Comparison of ENCODE assay signal across 21 cellular contexts in genomic region chr10:100364147-100364546, GRCh38. TPM values are rescaled to one million over a fixed set of nuclear protein-coding genes. Genes with fewer than 3 reads are reported as not detected.
DNase-seq lines count a peak whose midpoint lies in the region; ATAC-seq, FAIRE-seq and TF ChIP-seq lines count a peak whose summit lies in the region.
"Had no signal": no experiment of that assay in that cellular context is flagged by ENCODE, and none has a peak within 500 bp of the region (broad histone marks: within the 10 kb centered on the region; RNA-seq: fewer than 3 reads in every experiment).

No MANE protein-coding gene starts in this region.

- CTCF ChIA-PET in HepG2 (lab: Yijun Ruan, JAX; ENCODE audit: low intra/inter-chr PET ratio, low total read pairs) = no interaction called here
- CTCF ChIA-PET in activated CD4-positive, alpha-beta T cell treated with anti-CD3 and anti-CD28 coated beads, Interleukin-2, amount 10 ng/mL, durations not matched to agents 7 days and 5 days (lab: Charles Lee) = interaction anchor here (1.6 kb wide), 1 partner anchor 144 kb away, joined by 3 read pairs; no protein-coding TSS in a partner anchor

- H3K9me3 Mint-ChIP-seq in mesothelial cell of epicardium = no peaks in the 10 kb centered on the region
- no peaks in the 10 kb centered on the region for H3K9me3 Mint-ChIP-seq in activated CD4-positive, alpha-beta T cell treated with anti-CD3 and anti-CD28 coated beads, Interleukin-2, amount 10 ng/mL, durations not matched to agents 7 days and 5 days
- H3K9me3 Mint-ChIP-seq: activated naive CD8-positive, alpha-beta T cell treated with anti-CD3 and anti-CD28 coated beads for 36 hours; activated T-helper 1 cell treated with anti-CD3 and anti-CD28 coated beads, Interleukin-12 subunit alpha, Interleukin-12 subunit beta, Interleukin-2, Interleukin-4 antibody, amounts not matched to agents 30 ng/mL and 10 ng/mL and 1 ng/mL, durations not matched to agents 14 hours and 24 hours and 36 hours; CD4-positive, alpha-beta memory T cell; stimulated activated memory B cell treated with anti-CD40 and anti-IgM and Interleukin-4, amounts not matched to agents 10 μg/mL and 1 μg/mL and 100 μg/mL, for 72 hours; T-helper 1 cell treated with Interleukin-12 subunit alpha and Interleukin-12 subunit beta and Interleukin-4 antibody, amounts not matched to agents 30 μg/mL and 1 μg/mL, for 36 hours had no signal

- H3K27me3 Mint-ChIP-seq in mesothelial cell of epicardium (ENCODE audit: low read depth) = no peaks in the 10 kb centered on the region
- H3K27me3 Mint-ChIP-seq in activated CD4-positive, alpha-beta T cell treated with anti-CD3 and anti-CD28 coated beads, Interleukin-2, amount 10 ng/mL, durations not matched to agents 7 days and 5 days = no peaks in the 10 kb centered on the region
- H3K27me3 Mint-ChIP-seq: activated naive CD8-positive, alpha-beta T cell treated with anti-CD3 and anti-CD28 coated beads for 36 hours; CD4-positive, alpha-beta memory T cell had no signal

- no peak overlapping the region for H3K4me2 ChIP-seq in HepG2 (ENCODE audit: low read depth, low read length)

- no peak for FAIRE-seq in HepG2 (lab: Jason Lieb, UNC)
- no peak for FAIRE-seq in bronchial epithelial cell (lab: Jason Lieb, UNC)

- H3K27me3 ChIP-seq in HepG2 (ENCODE audit: control insufficient read depth in 1 of 2, insufficient read depth in 2 of 2, low read length in 2 of 2) (no peaks in the 10 kb centered on the region), right lobe of liver (no peaks in the 10 kb centered on the region), bronchial epithelial cell (ENCODE audit: control insufficient read depth, insufficient read depth, low read length) (no peaks in the 10 kb centered on the region)

- WGBS in HepG2 (ENCODE audit: low lambda C conversion rate) = 93% methylated on average over 3 of the region's 3 CpGs
- WGBS in right lobe of liver (ENCODE audit: insufficient coverage, low coverage, low lambda C conversion rate, missing lambda C conversion rate) = 51% methylated on average over 3 of the region's 3 CpGs

- H3K36me3 Mint-ChIP-seq in mesothelial cell of epicardium = peaks cover 27% of the 10 kb centered on the region
- peaks cover 53% of the 10 kb centered on the region for H3K36me3 Mint-ChIP-seq in activated CD4-positive, alpha-beta T cell treated with anti-CD3 and anti-CD28 coated beads, Interleukin-2, amount 10 ng/mL, durations not matched to agents 7 days and 5 days (ENCODE audit: low read depth)

- in situ Hi-C loops in HepG2 (cut with HindIII; ENCODE audit: extremely low pct_ligation_motif_present, low pct_unique_long_range_greater_than_20kb) = no loop called here

- BruUV-seq in HepG2 (replicated peaks; lab: Mats Ljungman, UMichigan) = TSS peak; percentile 46

- peaks cover 62% of the 10 kb centered on the region for H3K4me1 ChIP-seq in HepG2 (ENCODE audit: insufficient read depth, low read length)
- H3K4me1 ChIP-seq in right lobe of liver = peaks cover 0 to 65% (median 19%) of the 10 kb centered on the region in 4 donors

- H3K9ac ChIP-seq in HepG2 (ENCODE audit: insufficient read depth, low read depth, low read length) = no peak overlapping the region

- no peak overlapping the region for H3K4me3 Mint-ChIP-seq in mesothelial cell of epicardium
- no peak overlapping the region for H3K4me3 Mint-ChIP-seq in activated CD4-positive, alpha-beta T cell treated with anti-CD3 and anti-CD28 coated beads, Interleukin-2, amount 10 ng/mL, durations not matched to agents 7 days and 5 days
- H3K4me3 Mint-ChIP-seq: activated naive CD8-positive, alpha-beta T cell treated with anti-CD3 and anti-CD28 coated beads for 36 hours; activated T-helper 1 cell treated with anti-CD3 and anti-CD28 coated beads, Interleukin-12 subunit alpha, Interleukin-12 subunit beta, Interleukin-2, Interleukin-4 antibody, amounts not matched to agents 30 ng/mL and 10 ng/mL and 1 ng/mL, durations not matched to agents 14 hours and 24 hours and 36 hours; CD4-positive, alpha-beta memory T cell; stimulated activated memory B cell treated with anti-CD40 and anti-IgM and Interleukin-4, amounts not matched to agents 10 μg/mL and 1 μg/mL and 100 μg/mL, for 72 hours; T-helper 1 cell treated with Interleukin-12 subunit alpha and Interleukin-12 subunit beta and Interleukin-4 antibody, amounts not matched to agents 30 μg/mL and 1 μg/mL, for 36 hours had no signal

- TF ChIP-seq RAD21 in HepG2 (CRISPR knock-in tag; IDR thresholded peaks at IDR 0.05) = no peak

- H3K9me3 ChIP-seq in HepG2 (ENCODE audit: low read length) = no peaks in the 10 kb centered on the region
- no peaks in the 10 kb centered on the region for H3K9me3 ChIP-seq in right lobe of liver

- peaks cover 31% of the 10 kb centered on the region for H4K20me1 ChIP-seq in HepG2 (ENCODE audit: insufficient read depth, low read length)

- H2AFZ ChIP-seq in HepG2 (ENCODE audit: low read length) = no peak overlapping the region

- ATAC-seq in HepG2 (no peak), right lobe of liver (no peak)
- ATAC-seq: stimulated activated memory B cell treated with anti-CD40 and anti-IgM and Interleukin-4, amounts not matched to agents 10 μg/mL and 1 μg/mL and 100 μg/mL, for 72 hours had no signal

- peaks cover 3 to 16% of the 10 kb centered on the region in 2 experiments for H3K36me3 ChIP-seq in HepG2 (replicated peaks in 1 of 2; ENCODE audit: control insufficient read depth in 1 of 2, insufficient read depth in 2 of 2, low read length in 2 of 2)
- H3K36me3 ChIP-seq in right lobe of liver = peaks cover 0 to 15% (median 0%) of the 10 kb centered on the region in 4 donors
- peaks cover 7% of the 10 kb centered on the region for H3K36me3 ChIP-seq in bronchial epithelial cell (ENCODE audit: control insufficient read depth, insufficient read depth, low read length)

- TF ChIP-seq POLR2A in HepG2 (IDR thresholded peaks at IDR 0.05; ENCODE audit: insufficient read depth in 1 of 2, low read depth in 2 of 2, low read length in 2 of 2) (no peak; a peak in 1 of 4 replicates), right lobe of liver (IDR thresholded peaks at IDR 0.05) (no peak)

- H3K27ac ChIP-seq in HepG2 (ENCODE audit: extremely low read length, insufficient read depth, low read length) (peak overlapping the region; percentile 63), right lobe of liver (peak overlapping the region in 1 of 3 donors; percentile 57)

- intact Hi-C loops in HepG2 (cut with micrococcal nuclease; ENCODE audit: unreplicated experiment) (no loop called here), right lobe of liver (cut with DNase I) (no loop called here)

- H3K4me3 ChIP-seq in HepG2 (replicated peaks in 1 of 3; ENCODE audit: insufficient read depth in 1 of 3, low read depth in 2 of 3, low read length in 3 of 3) (no peak overlapping the region), right lobe of liver (no peak overlapping the region), bronchial epithelial cell (ENCODE audit: low read depth, low read length) (no peak overlapping the region)

- peaks cover 2% of the 10 kb centered on the region for H3K79me2 ChIP-seq in HepG2 (ENCODE audit: insufficient read depth, low read length)

- H3K27ac Mint-ChIP-seq in mesothelial cell of epicardium = peak overlapping the region; percentile 89
- no peak overlapping the region for H3K27ac Mint-ChIP-seq in activated CD4-positive, alpha-beta T cell treated with anti-CD3 and anti-CD28 coated beads, Interleukin-2, amount 10 ng/mL, durations not matched to agents 7 days and 5 days
- H3K27ac Mint-ChIP-seq: CD4-positive, alpha-beta memory T cell; stimulated activated memory B cell treated with anti-CD40 and anti-IgM and Interleukin-4, amounts not matched to agents 10 μg/mL and 1 μg/mL and 100 μg/mL, for 72 hours had no signal

- DNase-seq in HepG2 (ENCODE audit: low spot score) (no peak), right lobe of liver (no peak), bronchial epithelial cell (ENCODE audit: low read depth) (peak; percentile 29), mesothelial cell of epicardium (ENCODE audit: low spot score in 2 of 2, unreplicated experiment in 2 of 2) (no peak), HuH-7 (ENCODE audit: low spot score) (no peak), putamen (ENCODE audit: low spot score) (no peak), GM10266 (ENCODE audit: extremely low spot score) (no peak)
- no peak for DNase-seq in activated CD4-positive, alpha-beta T cell treated with anti-CD3 and anti-CD28 coated beads, Interleukin-2, amount 10 ng/mL, durations not matched to agents 7 days and 5 days
- DNase-seq: activated naive CD8-positive, alpha-beta T cell treated with anti-CD3 and anti-CD28 coated beads for 36 hours; CD4-positive, alpha-beta memory T cell; DMS79 treated with DMSO at 0.1 percent for 48 hours; effector memory CD4-positive, alpha-beta T cell; KG1; NCI-H1048; NK-92 treated with Interleukin-12 subunit alpha and Interleukin-12 subunit beta, amount 100 ng/mL, for 24 hours; stimulated activated CD4-positive, alpha-beta T cell treated with anti-CD3 and anti-CD28 coated beads, Interleukin-15, amount 100 ng/mL, for 24 hours had no signal

- TF ChIP-seq CTCF in HepG2 (CRISPR knock-in tag; IDR thresholded peaks at IDR 0.05) (no peak), right lobe of liver (IDR thresholded peaks at IDR 0.05) (no peak), bronchial epithelial cell (IDR thresholded peaks at IDR 0.05; ENCODE audit: insufficient read depth, low read length, severe bottlenecking) (no peak), mesothelial cell of epicardium (IDR thresholded peaks at IDR 0.05; ENCODE audit: unreplicated experiment) (no peak), GM10266 (IDR thresholded peaks at IDR 0.05; ENCODE audit: control insufficient read depth, insufficient read depth, low read depth, missing control alignments) (no peak)

- H3K4me1 Mint-ChIP-seq in mesothelial cell of epicardium = peaks cover 27% of the 10 kb centered on the region
- peaks cover 52% of the 10 kb centered on the region for H3K4me1 Mint-ChIP-seq in activated CD4-positive, alpha-beta T cell treated with anti-CD3 and anti-CD28 coated beads, Interleukin-2, amount 10 ng/mL, durations not matched to agents 7 days and 5 days

- no peak for TF ChIP-seq EP300 in HepG2 (IDR thresholded peaks at IDR 0.05; ENCODE audit: low read depth in 2 of 2, low read length in 2 of 2)
- no peak for TF ChIP-seq EP300 in HepG2 (CRISPR knock-in tag; IDR thresholded peaks at IDR 0.05; ENCODE audit: borderline replicate concordance)

- POLR2A ChIA-PET in HepG2 (lab: Yijun Ruan, JAX) = interaction anchor here (0.9 to 7.2 kb wide), 4 partner anchors 10 to 23 kb away, joined by 4 to 107 read pairs (median 4); partner anchors contain the start of gene SCD
- POLR2A ChIA-PET in activated CD4-positive, alpha-beta T cell treated with anti-CD3 and anti-CD28 coated beads, Interleukin-2, amount 10 ng/mL, durations not matched to agents 7 days and 5 days (lab: Charles Lee) = no interaction called here

RNA-seq across cellular contexts. Expression of gene SCD, which starts 17.1 kb away (rescaled TPM):
- 338 and 492 TPM in 2 replicates for total RNA-seq in HepG2 (2016; rRNA removed; fragmentation: Illumina TruSeq; extraction: Trizol)
- 31.9 and 37.2 TPM in 2 replicates for total RNA-seq in HepG2 (2016; cell fraction: cytosol; rRNA removed; fragmentation: Illumina TruSeq; extraction: Trizol; ENCODE audit: low read depth)
- total RNA-seq in HepG2 (2016; cell fraction: insoluble cytoplasmic fraction; rRNA removed; fragmentation: Illumina TruSeq; extraction: Trizol) = 303 and 473 TPM in 2 replicates
- 175 and 195 TPM in 2 replicates for total RNA-seq in HepG2 (2016; cell fraction: membrane; rRNA removed; fragmentation: Illumina TruSeq; extraction: Trizol)
- total RNA-seq in HepG2 (2016; cell fraction: nucleus; rRNA removed; fragmentation: Illumina TruSeq; extraction: Trizol) = 532 and 631 TPM in 2 replicates
- polyA plus RNA-seq in HepG2 (2011; rRNA removed) = 512 and 596 TPM in 2 replicates
- 368 and 565 TPM in 2 replicates for polyA plus RNA-seq in HepG2 (2011; cell fraction: cytosol; rRNA removed)
- polyA plus RNA-seq in HepG2 (2011; cell fraction: nucleus; rRNA removed) = 147 and 228 TPM in 2 replicates
- polyA plus RNA-seq in HepG2 (2012) = 585 and 769 TPM in 2 replicates
- 36.1 and 38.4 TPM in 2 replicates for polyA plus RNA-seq in HepG2 (2016; cell fraction: cytosol; fragmentation: Illumina TruSeq; extraction: Trizol; ENCODE audit: low read depth)
- 315 and 357 TPM in 2 replicates for polyA plus RNA-seq in HepG2 (2016; cell fraction: insoluble cytoplasmic fraction; fragmentation: Illumina TruSeq; extraction: Trizol; ENCODE audit: low read depth)
- 107 and 124 TPM in 2 replicates for polyA plus RNA-seq in HepG2 (2016; cell fraction: membrane; fragmentation: Illumina TruSeq; extraction: Trizol; ENCODE audit: low read depth)
- 708 and 740 TPM in 2 replicates for polyA plus RNA-seq in HepG2 (2016; cell fraction: nucleus; fragmentation: Illumina TruSeq; extraction: Trizol; ENCODE audit: insufficient read depth, low read depth)
- 748 and 1,007 TPM in 2 replicates for polyA minus RNA-seq in HepG2 (2011; rRNA and poly(A)+ RNA removed; ENCODE audit: low replicate concordance)
- polyA minus RNA-seq in HepG2 (2011; cell fraction: cytosol; rRNA and poly(A)+ RNA removed) = 527 and 633 TPM in 2 replicates
- polyA minus RNA-seq in HepG2 (2011; cell fraction: nucleus; rRNA and poly(A)+ RNA removed) = 165 and 293 TPM in 2 replicates
- total RNA-seq in right lobe of liver = 100 to 1,000 TPM in 4 of 6 experiments, 10 to 100 TPM in 2; 38.3 to 599 (median 220) TPM
- total RNA-seq in bronchial epithelial cell = 199 and 298 TPM in 2 replicates
- total RNA-seq in mesothelial cell of epicardium = 157 to 162 TPM (median 159 TPM) in 3 replicates
- total RNA-seq in activated CD4-positive, alpha-beta T cell treated with anti-CD3 and anti-CD28 coated beads, Interleukin-2, amount 10 ng/mL, durations not matched to agents 7 days and 5 days = 100 to 1,000 TPM; 117 to 129 TPM

RNA-seq across cellular contexts. Expression of gene PKD2L1, which starts 34.1 kb away (rescaled TPM):
- total RNA-seq in HepG2 (2016; rRNA removed; fragmentation: Illumina TruSeq; extraction: Trizol) (0.07 and 0.31 TPM in 2 replicates), right lobe of liver (under 1 TPM in 3 of 6 experiments, not detected in 3; 0.12 to 0.26 (median 0.22) TPM), bronchial epithelial cell (under 0.01 TPM in 1 of 2 replicates, not detected in the other), mesothelial cell of epicardium (0.09 TPM in 1 of 3 replicates, not detected in the others)
- not detected in 2 replicates for total RNA-seq in HepG2 (2016; cell fraction: cytosol; rRNA removed; fragmentation: Illumina TruSeq; extraction: Trizol; ENCODE audit: low read depth)
- 0.07 and 0.30 TPM in 2 replicates for total RNA-seq in HepG2 (2016; cell fraction: insoluble cytoplasmic fraction; rRNA removed; fragmentation: Illumina TruSeq; extraction: Trizol)
- total RNA-seq in HepG2 (2016; cell fraction: membrane; rRNA removed; fragmentation: Illumina TruSeq; extraction: Trizol) = not detected in 2 replicates
- not detected in 2 replicates for total RNA-seq in HepG2 (2016; cell fraction: nucleus; rRNA removed; fragmentation: Illumina TruSeq; extraction: Trizol)
- polyA plus RNA-seq in HepG2 (2011; rRNA removed) = 0.15 and 0.27 TPM in 2 replicates
- polyA plus RNA-seq in HepG2 (2011; cell fraction: cytosol; rRNA removed) = 0.15 and 0.21 TPM in 2 replicates
- polyA plus RNA-seq in HepG2 (2011; cell fraction: nucleus; rRNA removed) = 0.61 and 0.90 TPM in 2 replicates
- 0.16 and 0.55 TPM in 2 replicates for polyA plus RNA-seq in HepG2 (2012)
- not detected in 2 replicates for polyA plus RNA-seq in HepG2 (2016; cell fraction: cytosol; fragmentation: Illumina TruSeq; extraction: Trizol; ENCODE audit: low read depth)
- 0.33 TPM in 1 of 2 replicates, not detected in the other for polyA plus RNA-seq in HepG2 (2016; cell fraction: insoluble cytoplasmic fraction; fragmentation: Illumina TruSeq; extraction: Trizol; ENCODE audit: low read depth)
- polyA plus RNA-seq in HepG2 (2016; cell fraction: membrane; fragmentation: Illumina TruSeq; extraction: Trizol; ENCODE audit: low read depth) = not detected in 2 replicates
- 0.21 TPM in 1 of 2 replicates, not detected in the other for polyA plus RNA-seq in HepG2 (2016; cell fraction: nucleus; fragmentation: Illumina TruSeq; extraction: Trizol; ENCODE audit: insufficient read depth, low read depth)
- 0.26 and 0.72 TPM in 2 replicates for polyA minus RNA-seq in HepG2 (2011; rRNA and poly(A)+ RNA removed; ENCODE audit: low replicate concordance)
- not detected in 2 replicates for polyA minus RNA-seq in HepG2 (2011; cell fraction: cytosol; rRNA and poly(A)+ RNA removed)
- polyA minus RNA-seq in HepG2 (2011; cell fraction: nucleus; rRNA and poly(A)+ RNA removed) = not detected in 2 replicates
- total RNA-seq in activated CD4-positive, alpha-beta T cell treated with anti-CD3 and anti-CD28 coated beads, Interleukin-2, amount 10 ng/mL, durations not matched to agents 7 days and 5 days = not detected
- total RNA-seq: activated naive CD8-positive, alpha-beta T cell treated with anti-CD3 and anti-CD28 coated beads for 36 hours; activated T-helper 1 cell treated with anti-CD3 and anti-CD28 coated beads, Interleukin-12 subunit alpha, Interleukin-12 subunit beta, Interleukin-2, Interleukin-4 antibody, amounts not matched to agents 30 ng/mL and 10 ng/mL and 1 ng/mL, durations not matched to agents 14 hours and 24 hours and 36 hours; CD4-positive, alpha-beta memory T cell; H4 had no signal
- polyA plus RNA-seq: CD4-positive, alpha-beta memory T cell; neural cell had no signal
